18 cellular contexts compared by ENCODE assay signal in genomic region chr2:54099370-54099769, GRCh38. TPM values are rescaled to one million over a fixed set of nuclear protein-coding genes. Genes with fewer than 3 reads are reported as not detected.
DNase-seq lines count a peak whose midpoint lies in the region; ATAC-seq, FAIRE-seq and TF ChIP-seq lines count a peak whose summit lies in the region.
"Had no signal": no experiment of that assay in that cellular context is flagged by ENCODE, and none has a peak within 500 bp of the region (broad histone marks: within the 10 kb centered on the region; RNA-seq: fewer than 3 reads in every experiment).

No MANE protein-coding gene starts in this region.

- no peaks in the 10 kb centered on the region for H3K9me3 ChIP-seq in DOHH2 (ENCODE audit: control insufficient read depth, insufficient read depth, low read length)
- H3K9me3 ChIP-seq in Karpas-422 (ENCODE audit: low read length) = no peaks in the 10 kb centered on the region
- no peaks in the 10 kb centered on the region for H3K9me3 ChIP-seq in SU-DHL-6 (ENCODE audit: insufficient read depth, low read length)
- H3K9me3 ChIP-seq: BE2C had no signal

- no peak for TF ChIP-seq POLR2A in GM12891 (IDR thresholded peaks at IDR 0.05; ENCODE audit: low read depth, low read length)

- H3K27ac Mint-ChIP-seq in stimulated activated memory B cell treated with anti-CD40 and anti-IgM and Interleukin-4, amounts not matched to agents 10 μg/mL and 1 μg/mL and 100 μg/mL, for 72 hours = peak overlapping the region; percentile 65

- peak overlapping the region; percentile 64 for H3K4me3 ChIP-seq in DOHH2 (ENCODE audit: low read length)
- peak overlapping the region; percentile 10; the same call in 1 of the 2 replicates for H3K4me3 ChIP-seq in Karpas-422 (ENCODE audit: low read length)
- H3K4me3 ChIP-seq in SU-DHL-6 (ENCODE audit: insufficient read depth, low read length, poor library complexity, severe bottlenecking) = peak overlapping the region; percentile 19
- H3K4me3 ChIP-seq: GM23248 had no signal

- peaks cover 73% of the 10 kb centered on the region for H3K4me1 Mint-ChIP-seq in stimulated activated memory B cell treated with anti-CD40 and anti-IgM and Interleukin-4, amounts not matched to agents 10 μg/mL and 1 μg/mL and 100 μg/mL, for 72 hours

- FAIRE-seq in GM12891 (lab: Jason Lieb, UNC) (no peak), RCC 7860 (lab: Jason Lieb, UNC) (no peak)
- FAIRE-seq: A204.1, G401.6, GM12892, H54 had no signal

- H3F3A ChIP-seq in DOHH2 (ENCODE audit: control insufficient read depth, insufficient read depth) (peaks cover 43% of the 10 kb centered on the region), SU-DHL-6 (ENCODE audit: insufficient read depth) (peaks cover 69% of the 10 kb centered on the region)

- H3K4me2 ChIP-seq in DOHH2 (ENCODE audit: low read length) (peak overlapping the region; percentile 85), Karpas-422 (ENCODE audit: low read depth, low read length, poor library complexity, severe bottlenecking) (peak overlapping the region; percentile 66), SU-DHL-6 (ENCODE audit: low read depth, low read length, poor library complexity, severe bottlenecking) (peak overlapping the region; percentile 99)
- H3K4me2 ChIP-seq: KMS-11 had no signal

- H3K79me2 ChIP-seq in DOHH2 (ENCODE audit: control insufficient read depth, low read length) (no peaks in the 10 kb centered on the region), Karpas-422 (ENCODE audit: low read length) (no peaks in the 10 kb centered on the region), SU-DHL-6 (ENCODE audit: insufficient read depth, low read length) (no peaks in the 10 kb centered on the region)

- peaks cover 8% of the 10 kb centered on the region for H3K36me3 ChIP-seq in DOHH2 (ENCODE audit: control insufficient read depth, low read length)
- H3K36me3 ChIP-seq in Karpas-422 (ENCODE audit: insufficient read depth, low read length) = no peaks in the 10 kb centered on the region
- H3K36me3 ChIP-seq in SU-DHL-6 (ENCODE audit: low read length) = no peaks in the 10 kb centered on the region
- H3K36me3 ChIP-seq: BE2C had no signal

- H3K27me3 Mint-ChIP-seq in stimulated activated memory B cell treated with anti-CD40 and anti-IgM and Interleukin-4, amounts not matched to agents 10 μg/mL and 1 μg/mL and 100 μg/mL, for 72 hours = no peaks in the 10 kb centered on the region
- H3K27me3 Mint-ChIP-seq: CD8-positive, alpha-beta memory T cell had no signal

- peak overlapping the region; percentile 94 for H3K27ac ChIP-seq in DOHH2 (ENCODE audit: low read depth, low read length)
- H3K27ac ChIP-seq in Karpas-422 (ENCODE audit: low read length) = peak overlapping the region; percentile 99
- peak overlapping the region; percentile 99 for H3K27ac ChIP-seq in SU-DHL-6 (ENCODE audit: low read depth, low read length)
- H3K27ac ChIP-seq: GM23248, KMS-11 had no signal

- H3K27me3 ChIP-seq in DOHH2 (ENCODE audit: control insufficient read depth, low read length) = no peaks in the 10 kb centered on the region
- H3K27me3 ChIP-seq in Karpas-422 (ENCODE audit: low read length) = no peaks in the 10 kb centered on the region
- no peaks in the 10 kb centered on the region for H3K27me3 ChIP-seq in SU-DHL-6 (ENCODE audit: low read length)
- H3K27me3 ChIP-seq: BE2C had no signal

- H3K9me3 Mint-ChIP-seq in stimulated activated memory B cell treated with anti-CD40 and anti-IgM and Interleukin-4, amounts not matched to agents 10 μg/mL and 1 μg/mL and 100 μg/mL, for 72 hours = peaks cover 9% of the 10 kb centered on the region
- H3K9me3 Mint-ChIP-seq: CD8-positive, alpha-beta memory T cell had no signal

- H3K9ac ChIP-seq in Karpas-422 (ENCODE audit: low read length) (peak overlapping the region; percentile 43), SU-DHL-6 (ENCODE audit: low read length) (peak overlapping the region; percentile 59)
- H3K9ac ChIP-seq: GM23248, KMS-11 had no signal

- no peak for ATAC-seq in stimulated activated memory B cell treated with anti-CD40 and anti-IgM and Interleukin-4, amounts not matched to agents 10 μg/mL and 1 μg/mL and 100 μg/mL, for 72 hours
- ATAC-seq: HCT116 had no signal

- peak; percentile 53 for DNase-seq in Karpas-422
- DNase-seq in GM12891 (ENCODE audit: insufficient read length, low spot score) = no peak
- no peak for DNase-seq in G401 (ENCODE audit: low spot score)
- no peak for DNase-seq in T1000 (lab: John Stamatoyannopoulos, UW)
- no peak for DNase-seq in RCC 7860 (ENCODE audit: low spot score)
- DNase-seq: BE2C; CD8-positive, alpha-beta memory T cell; DMS53; GM23248 had no signal

- peak overlapping the region; percentile 48 for H3K4me3 Mint-ChIP-seq in stimulated activated memory B cell treated with anti-CD40 and anti-IgM and Interleukin-4, amounts not matched to agents 10 μg/mL and 1 μg/mL and 100 μg/mL, for 72 hours
- H3K4me3 Mint-ChIP-seq: CD8-positive, alpha-beta memory T cell had no signal

- H3K9me2 ChIP-seq in DOHH2 (replicated peaks; ENCODE audit: control insufficient read depth, low read length) = no peaks in the 10 kb centered on the region
- no peaks in the 10 kb centered on the region for H3K9me2 ChIP-seq in Karpas-422 (replicated peaks; ENCODE audit: insufficient read depth, low read length)
- no peaks in the 10 kb centered on the region for H3K9me2 ChIP-seq in SU-DHL-6 (replicated peaks; ENCODE audit: insufficient read depth, low read length)

- no peaks in the 10 kb centered on the region for H4K20me1 ChIP-seq in DOHH2 (ENCODE audit: control insufficient read depth, insufficient read depth, low read depth, low read length)
- no peaks in the 10 kb centered on the region for H4K20me1 ChIP-seq in Karpas-422 (ENCODE audit: insufficient read depth, low read depth, low read length)
- H4K20me1 ChIP-seq in SU-DHL-6 (ENCODE audit: low read depth, low read length) = no peaks in the 10 kb centered on the region

- H2AFZ ChIP-seq in Karpas-422 (ENCODE audit: low read length) (no peak overlapping the region), SU-DHL-6 (ENCODE audit: low read depth, low read length, severe bottlenecking) (no peak overlapping the region)
- H2AFZ ChIP-seq: GM23248 had no signal

- TF ChIP-seq CTCF in DOHH2 (IDR thresholded peaks at IDR 0.05; ENCODE audit: low read depth, low read length, poor library complexity, severe bottlenecking) (no peak), SU-DHL-6 (IDR thresholded peaks at IDR 0.05; ENCODE audit: insufficient read depth, low read length, poor library complexity, severe bottlenecking) (no peak)

- in situ Hi-C loops in G401 (cut with HindIII; ENCODE audit: low sequenced_read_pairs) = no loop called here

- H3K4me1 ChIP-seq in DOHH2 (ENCODE audit: control insufficient read depth, low read length) (peaks cover 79% of the 10 kb centered on the region), Karpas-422 (ENCODE audit: low read length) (peaks cover 74% of the 10 kb centered on the region)

- peaks cover 10% of the 10 kb centered on the region for H3K36me3 Mint-ChIP-seq in stimulated activated memory B cell treated with anti-CD40 and anti-IgM and Interleukin-4, amounts not matched to agents 10 μg/mL and 1 μg/mL and 100 μg/mL, for 72 hours

TF ChIP-seq in GM12891, 5 proteins besides CTCF, POLR2A, EP300 and RAD21:
- TF ChIP-seq POU2F2 (IDR thresholded peaks at IDR 0.05; ENCODE audit: low read depth, low read length) = no peak
- TF ChIP-seq PAX5 (IDR thresholded peaks at IDR 0.05; ENCODE audit: insufficient read depth, low read length, severe bottlenecking) = no peak
- no peak for TF ChIP-seq TAF1 (IDR thresholded peaks at IDR 0.05; ENCODE audit: low read depth, low read length)
- TF ChIP-seq POLR2AphosphoS5 (IDR thresholded peaks at IDR 0.05; ENCODE audit: low read depth, low read length) = no peak
- TF ChIP-seq SPI1 (IDR thresholded peaks at IDR 0.05; ENCODE audit: low read depth, low read length) = no peak

RNA-seq across cellular contexts. Expression of gene ACYP2, which starts 16.0 kb away (rescaled TPM):
- 19.8 and 22.8 TPM in 2 replicates for total RNA-seq in Karpas-422 (2014; rRNA removed; shearing (Covaris generic); ENCODE audit: low replicate concordance)
- polyA plus RNA-seq in GM12891 (2012; ENCODE audit: low read depth, missing spikeins) = 10.7 TPM
- total RNA-seq in G401 (2014; rRNA removed; shearing (Covaris generic)) = 6.2 and 15.5 TPM in 2 replicates

Comparison
In these comparisons a context has a peak if more than half of its experiments do, and no peak if none do; other contexts are left out.
1. H3K4me3 ChIP-seq: peak in every context shown above with its lines; median percentile 64 in DOHH2; 19 in SU-DHL-6; 10 in Karpas-422.